ENCODE assay signal across 8 cellular contexts in the genomic region with DNA sequence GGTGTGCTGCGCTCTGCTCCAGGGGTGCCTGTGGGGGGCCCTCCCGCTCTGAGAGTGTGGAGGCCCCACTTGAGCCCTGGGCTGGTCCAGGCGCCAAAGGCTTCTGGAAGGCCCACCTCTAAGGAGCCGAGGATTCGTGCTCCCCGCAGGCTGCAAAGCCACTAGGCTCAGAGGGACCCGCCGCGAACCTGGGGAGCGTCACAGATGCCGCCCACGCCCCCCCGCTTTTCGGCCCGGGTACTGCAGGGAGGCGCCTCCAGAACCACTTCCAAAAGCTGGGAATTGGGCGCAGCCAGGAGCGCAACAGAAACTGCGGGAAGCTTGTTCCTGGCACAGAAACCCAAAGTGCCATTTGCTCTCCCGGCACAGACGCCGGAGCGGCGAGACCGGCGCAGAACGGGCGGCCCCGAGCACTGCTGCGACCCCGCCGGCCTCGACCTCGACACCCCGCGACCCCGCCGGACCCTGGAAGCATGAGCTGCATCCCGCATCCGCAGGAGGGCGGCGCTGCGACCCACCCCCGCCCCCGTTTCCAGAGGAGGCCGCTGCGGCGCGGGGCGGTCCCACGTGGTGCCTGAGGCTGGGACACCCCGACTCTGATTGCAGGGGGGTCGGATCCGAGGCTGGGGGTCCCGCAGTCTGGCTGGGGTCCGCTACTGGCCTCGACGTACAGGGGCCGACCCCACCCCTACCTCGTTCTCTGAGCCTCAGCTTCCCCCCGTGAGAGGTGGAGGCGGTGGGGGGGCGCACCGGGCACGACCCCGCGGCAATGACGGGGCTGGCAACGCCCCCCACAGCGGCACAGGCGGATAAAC. TPM values are rescaled to one million over a fixed set of nuclear protein-coding genes. Genes with fewer than 3 reads are reported as not detected.
DNase-seq lines count a peak whose midpoint lies in the region; ATAC-seq and TF ChIP-seq lines count a peak whose summit lies in the region.
"Had no signal": no experiment of that assay in that cellular context is flagged by ENCODE, and none has a peak within 500 bp of the region (broad histone marks: within the 10 kb centered on the region; RNA-seq: fewer than 3 reads in every experiment).

No MANE protein-coding gene starts in this region.

- H3K27ac Mint-ChIP-seq in endodermal cell = no peak overlapping the region

- peak overlapping the region; percentile 49; the same call in 1 of the 2 replicates for H3K9ac ChIP-seq in ES-I3 (ENCODE audit: low read depth, low read length)
- H3K9ac ChIP-seq in endodermal cell (ENCODE audit: extremely low read depth, low read length, poor library complexity, severe bottlenecking) = no peak overlapping the region

- no peak for TF ChIP-seq CTCF in endodermal cell (conservative IDR thresholded peaks at IDR 0.05)
- TF ChIP-seq CTCF in foreskin keratinocyte (conservative IDR thresholded peaks at IDR 0.05) = no peak

- peaks cover 8% of the 10 kb centered on the region for H3K4me1 Mint-ChIP-seq in endodermal cell

- intact Hi-C loops in posterior cingulate gyrus (cut with DNase I) = no loop called here

- H3K27me3 ChIP-seq in endodermal cell (ENCODE audit: control insufficient read depth, insufficient read depth, low read length, poor library complexity, severe bottlenecking) = peaks cover 47% of the 10 kb centered on the region
- peaks cover 64% of the 10 kb centered on the region for H3K27me3 ChIP-seq in foreskin keratinocyte

- peaks cover 51% of the 10 kb centered on the region for H3K27me3 Mint-ChIP-seq in endodermal cell (ENCODE audit: insufficient read depth)

- no peak overlapping the region for H3K27ac ChIP-seq in endodermal cell (ENCODE audit: low read depth, low read length)
- H3K27ac ChIP-seq in foreskin keratinocyte = no peak overlapping the region

- H3K4me3 Mint-ChIP-seq in endodermal cell = peak overlapping the region; percentile 35

- H3K36me3 Mint-ChIP-seq in endodermal cell (ENCODE audit: low read depth) = no peaks in the 10 kb centered on the region

- ATAC-seq in HG03521 (IDR thresholded peaks at IDR 0.05; ENCODE audit: unreplicated experiment) (no peak), GM21723 (IDR thresholded peaks at IDR 0.05; ENCODE audit: unreplicated experiment) (no peak), foreskin keratinocyte (no peak)

- no peaks in the 10 kb centered on the region for H3K36me3 ChIP-seq in ES-I3 (ENCODE audit: insufficient read depth, low read length)
- no peaks in the 10 kb centered on the region for H3K36me3 ChIP-seq in endodermal cell (ENCODE audit: control insufficient read depth, insufficient read depth, low read length)

- H3K4me1 ChIP-seq in ES-I3 (ENCODE audit: insufficient read depth, low read length) (peaks cover 24% of the 10 kb centered on the region), endodermal cell (ENCODE audit: control insufficient read depth, insufficient read depth, low read length) (no peaks in the 10 kb centered on the region), foreskin keratinocyte (peaks cover 3% of the 10 kb centered on the region)

- WGBS in endodermal cell (ENCODE audit: insufficient coverage in 1 of 2, insufficient read length in 1 of 2), 2 experiments = 20 to 24% methylated on average over 16 to 71 of the region's 71 CpGs

- H3K9me3 Mint-ChIP-seq in endodermal cell = no peaks in the 10 kb centered on the region

- H3K9me3 ChIP-seq in ES-I3 (ENCODE audit: control insufficient read depth, insufficient read depth, low read length) = no peaks in the 10 kb centered on the region
- H3K9me3 ChIP-seq in endodermal cell (ENCODE audit: control insufficient read depth, low read length) = no peaks in the 10 kb centered on the region

- no peak overlapping the region for H3K4me3 ChIP-seq in endodermal cell (ENCODE audit: low read length)

- peak; percentile 15 for DNase-seq in NCI-H1105 (lab: John Stamatoyannopoulos, UW)
- DNase-seq in endodermal cell = peak; percentile 66
- peak in 6 of 10 donors; percentile 50 to 95 (median 74) for DNase-seq in posterior cingulate gyrus
- DNase-seq in foreskin keratinocyte = no peak
- DNase-seq: NCI-H1930 had no signal

RNA-seq across cellular contexts. Expression of a gene that starts 30.8 kb away (rescaled TPM):
- total RNA-seq in endodermal cell = 1 to 10 TPM; 1.0 to 1.9 TPM
- polyA plus RNA-seq in endodermal cell (2013, experiment 1 of 2) = 0.36 TPM
- 1.0 TPM for polyA plus RNA-seq in endodermal cell (2013, experiment 2 of 2)
- 0.07 and 0.10 TPM in 2 replicates for total RNA-seq in foreskin keratinocyte
- 0.03 and 0.06 TPM in 2 replicates for polyA plus RNA-seq in foreskin keratinocyte

Comparison
In these comparisons a context has a peak if more than half of its experiments do, and no peak if none do; other contexts are left out.
1. DNase-seq: peak in NCI-H1105 (single experiment), endodermal cell (single experiment) and posterior cingulate gyrus (6 of 10); none in foreskin keratinocyte (0 of 2).